ENCODE assay signal across 7 cellular contexts in the genomic region with DNA sequence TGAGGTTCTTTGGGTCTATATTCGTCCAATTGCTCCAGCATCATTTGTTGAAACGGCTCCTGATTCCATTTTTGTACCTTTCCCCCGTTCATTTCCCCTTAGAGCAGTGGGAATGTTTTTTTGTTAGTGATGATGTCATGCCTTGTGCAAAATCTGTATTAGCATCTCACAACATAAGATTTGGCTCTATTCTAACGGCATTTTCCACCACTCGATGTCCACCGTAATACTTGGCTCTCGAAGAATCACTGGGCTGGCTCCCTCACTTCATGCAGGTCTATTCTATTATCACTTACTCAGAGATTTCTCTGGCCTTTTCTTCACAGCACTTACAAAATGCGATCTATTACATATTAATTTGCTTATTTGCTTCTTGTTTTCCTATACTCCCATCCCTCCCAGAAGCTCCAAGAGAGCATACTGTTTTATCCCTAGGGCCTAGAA. TPM values are rescaled to one million over a fixed set of nuclear protein-coding genes. Genes with fewer than 3 reads are reported as not detected.
DNase-seq lines count a peak whose midpoint lies in the region; ATAC-seq and TF ChIP-seq lines count a peak whose summit lies in the region.

No MANE protein-coding gene starts in this region.

- no peak overlapping the region for H3K4me3 Mint-ChIP-seq in CD14-positive monocyte

- peak overlapping the region; percentile 66 for H3K27ac ChIP-seq in effector memory CD4-positive, alpha-beta T cell (ENCODE audit: insufficient read depth, low read length, poor library complexity, severe bottlenecking)
- peak overlapping the region; percentile 58 to 70 for H3K27ac ChIP-seq in ovary

- intact Hi-C loops in ovary (cut with DNase I) (loop anchor here in 2 of 4 donors (5.0 to 10.0 kb wide), 3 partner anchors 35 to 155 kb away; no protein-coding TSS in a partner anchor), CD14-positive monocyte (cut with micrococcal nuclease) (loop anchor here (1.0 to 10.0 kb wide), 6 partner anchors 32 to 288 kb away; a partner anchor contains a TSS)

- TF ChIP-seq EP300 in ovary (IDR thresholded peaks at IDR 0.05): no peak

- H3K4me3 ChIP-seq in MG63 (peak overlapping the region; percentile 78), ovary (peak overlapping the region; percentile 34)
- H3K4me3 ChIP-seq in effector memory CD4-positive, alpha-beta T cell (ENCODE audit: insufficient read depth, low read depth, low read length, poor library complexity, severe bottlenecking): peak overlapping the region; percentile 5

- H3K36me3 Mint-ChIP-seq in CD14-positive monocyte: peaks cover 10 to 17% of the 10 kb centered on the region in 2 donors

- H3K4me1 ChIP-seq in effector memory CD4-positive, alpha-beta T cell (ENCODE audit: control insufficient read depth, insufficient read depth, low read length, poor library complexity, severe bottlenecking): peaks cover 10% of the 10 kb centered on the region
- peaks cover 5% of the 10 kb centered on the region for H3K4me1 ChIP-seq in ovary (ENCODE audit: insufficient read depth)

- no peaks in the 10 kb centered on the region for H3K4me1 Mint-ChIP-seq in CD14-positive monocyte

- TF ChIP-seq POLR2A in ovary (IDR thresholded peaks at IDR 0.05): no peak

- ATAC-seq in GM19351 (IDR thresholded peaks at IDR 0.05; ENCODE audit: unreplicated experiment) (peak; percentile 1), HG02870 (IDR thresholded peaks at IDR 0.05; ENCODE audit: unreplicated experiment) (no peak)

- no peaks in the 10 kb centered on the region for H3K27me3 ChIP-seq in MG63
- H3K27me3 ChIP-seq in effector memory CD4-positive, alpha-beta T cell (replicated peaks; ENCODE audit: control insufficient read depth, insufficient read depth, low read length, poor library complexity, severe bottlenecking): no peaks in the 10 kb centered on the region
- no peaks in the 10 kb centered on the region for H3K27me3 ChIP-seq in ovary

- H3K9me3 Mint-ChIP-seq in CD14-positive monocyte: no peaks in the 10 kb centered on the region

- peaks cover 31% of the 10 kb centered on the region for H3K36me3 ChIP-seq in MG63
- no peaks in the 10 kb centered on the region for H3K36me3 ChIP-seq in effector memory CD4-positive, alpha-beta T cell (ENCODE audit: control insufficient read depth, insufficient read depth, low read length)
- no peaks in the 10 kb centered on the region for H3K36me3 ChIP-seq in ovary

- DNase-seq in MG63 (no peak), ovary (peak in 1 of 5 donors; percentile 14), CD14-positive monocyte (ENCODE audit: low spot score) (no peak), NCI-H774 (lab: John Stamatoyannopoulos, UW) (no peak)
- DNase-seq in effector memory CD4-positive, alpha-beta T cell: no peak

- H3K9me3 ChIP-seq in MG63: no peaks in the 10 kb centered on the region
- H3K9me3 ChIP-seq in effector memory CD4-positive, alpha-beta T cell (ENCODE audit: control insufficient read depth, low read length): no peaks in the 10 kb centered on the region
- H3K9me3 ChIP-seq in ovary: no peaks in the 10 kb centered on the region

- WGBS in ovary, 3 donors: 11 to 16% (median 11%) methylated on average over 8 of the region's 8 CpGs

- H3K27ac Mint-ChIP-seq in CD14-positive monocyte: no peak overlapping the region

- TF ChIP-seq CTCF in ovary (IDR thresholded peaks at IDR 0.05) (no peak), CD14-positive monocyte (IDR thresholded peaks at IDR 0.05) (no peak)

- peaks cover 0 to 4% (median 0%) of the 10 kb centered on the region in 3 donors for H3K27me3 Mint-ChIP-seq in CD14-positive monocyte (ENCODE audit: low read depth in 3 of 3)

RNA-seq across cellular contexts. Expression of a gene that starts 0.6 kb away (rescaled TPM):
- total RNA-seq in MG63 (2014; rRNA removed; shearing (Covaris generic); ENCODE audit: low replicate concordance): 786 and 881 TPM in 2 replicates
- total RNA-seq in ovary: 10 to 100 TPM; 17.0 to 83.8 (median 50.5) TPM
- 10 to 100 TPM; 27.2 to 58.5 TPM for polyA plus RNA-seq in ovary
- 10 to 100 TPM; 20.8 to 51.4 TPM for polyA plus RNA-seq in CD14-positive monocyte

RNA-seq across cellular contexts. Expression of a gene that starts 13.4 kb away (rescaled TPM):
- 1,130 and 1,229 TPM in 2 replicates for total RNA-seq in MG63 (2014; rRNA removed; shearing (Covaris generic); ENCODE audit: low replicate concordance)
- 100 to 1,000 TPM; 376 to 565 (median 502) TPM for total RNA-seq in ovary
- 100 to 1,000 TPM; 433 to 717 TPM for polyA plus RNA-seq in ovary
- 100 to 1,000 TPM; 259 to 307 TPM for polyA plus RNA-seq in CD14-positive monocyte

RNA-seq across cellular contexts. Expression of a gene that starts 32.1 kb away (rescaled TPM):
- 53.8 and 65.5 TPM in 2 replicates for total RNA-seq in MG63 (2014; rRNA removed; shearing (Covaris generic); ENCODE audit: low replicate concordance)
- total RNA-seq in ovary: 100 to 1,000 TPM in 2 of 7 donors, 10 to 100 TPM in 5; 63.4 to 103 (median 89.5) TPM
- polyA plus RNA-seq in ovary: 10 to 100 TPM; 28.8 to 69.6 TPM
- 1 to 10 TPM; 4.9 to 8.5 TPM for polyA plus RNA-seq in CD14-positive monocyte

Comparison
In these comparisons a context has a peak if more than half of its experiments do, and no peak if none do; other contexts are left out.
1. H3K4me3 ChIP-seq: peak in every context shown above with its lines; median percentile 78 in MG63; 34 in ovary; 5 in effector memory CD4-positive, alpha-beta T cell.